In the genomic region with DNA sequence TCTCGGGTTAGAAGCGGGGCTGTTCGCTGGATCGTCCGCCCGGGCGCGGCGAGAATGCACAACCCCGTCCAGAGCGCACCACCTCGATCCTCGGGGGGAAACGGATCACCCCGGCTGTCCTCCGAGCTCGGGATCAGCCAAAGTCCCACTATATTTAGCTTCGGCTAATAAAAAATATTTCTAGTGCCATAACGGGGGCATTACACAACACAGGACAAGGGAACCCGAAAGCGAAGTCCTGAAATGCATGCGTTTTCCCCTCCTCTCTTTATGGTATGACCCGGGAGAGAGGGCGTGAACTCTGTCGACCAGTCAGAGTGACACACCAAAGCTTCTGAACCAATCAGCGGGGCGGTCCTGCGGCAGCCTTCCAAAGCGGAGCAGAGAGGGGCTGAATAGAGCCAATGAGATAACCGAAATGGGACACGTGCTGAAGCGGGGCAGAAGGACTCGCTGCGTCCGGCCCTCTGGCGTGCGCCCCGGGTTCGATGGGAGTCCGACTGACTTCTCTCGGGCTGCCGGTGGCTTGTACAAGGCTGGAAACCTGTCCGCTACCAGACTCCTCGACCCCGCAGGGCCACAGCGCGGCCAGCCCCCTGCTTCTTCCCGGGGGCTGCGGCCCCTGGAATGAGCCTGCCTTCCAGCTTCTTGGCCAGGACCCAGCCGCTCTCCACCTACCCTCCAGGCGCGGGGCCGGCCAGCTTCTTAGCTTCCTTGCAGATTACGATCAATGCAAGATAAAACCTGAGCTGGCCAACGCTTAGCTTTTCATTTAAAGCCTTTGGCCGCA, we compare ENCODE assay signal across 1 cellular context.
TF ChIP-seq lines count a peak whose summit lies in the region.

A gene with protein sequence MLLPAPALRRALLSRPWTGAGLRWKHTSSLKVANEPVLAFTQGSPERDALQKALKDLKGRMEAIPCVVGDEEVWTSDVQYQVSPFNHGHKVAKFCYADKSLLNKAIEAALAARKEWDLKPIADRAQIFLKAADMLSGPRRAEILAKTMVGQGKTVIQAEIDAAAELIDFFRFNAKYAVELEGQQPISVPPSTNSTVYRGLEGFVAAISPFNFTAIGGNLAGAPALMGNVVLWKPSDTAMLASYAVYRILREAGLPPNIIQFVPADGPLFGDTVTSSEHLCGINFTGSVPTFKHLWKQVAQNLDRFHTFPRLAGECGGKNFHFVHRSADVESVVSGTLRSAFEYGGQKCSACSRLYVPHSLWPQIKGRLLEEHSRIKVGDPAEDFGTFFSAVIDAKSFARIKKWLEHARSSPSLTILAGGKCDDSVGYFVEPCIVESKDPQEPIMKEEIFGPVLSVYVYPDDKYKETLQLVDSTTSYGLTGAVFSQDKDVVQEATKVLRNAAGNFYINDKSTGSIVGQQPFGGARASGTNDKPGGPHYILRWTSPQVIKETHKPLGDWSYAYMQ (minus strand): TSS at position 33 of the 790 bp plus-strand sequence. CDS start 32 bp downstream, at position 1.

TF ChIP-seq in K562, 482 proteins besides CTCF, POLR2A, EP300 and RAD21 (continued from another document and continues in another):
- TF ChIP-seq, protein P1, sequence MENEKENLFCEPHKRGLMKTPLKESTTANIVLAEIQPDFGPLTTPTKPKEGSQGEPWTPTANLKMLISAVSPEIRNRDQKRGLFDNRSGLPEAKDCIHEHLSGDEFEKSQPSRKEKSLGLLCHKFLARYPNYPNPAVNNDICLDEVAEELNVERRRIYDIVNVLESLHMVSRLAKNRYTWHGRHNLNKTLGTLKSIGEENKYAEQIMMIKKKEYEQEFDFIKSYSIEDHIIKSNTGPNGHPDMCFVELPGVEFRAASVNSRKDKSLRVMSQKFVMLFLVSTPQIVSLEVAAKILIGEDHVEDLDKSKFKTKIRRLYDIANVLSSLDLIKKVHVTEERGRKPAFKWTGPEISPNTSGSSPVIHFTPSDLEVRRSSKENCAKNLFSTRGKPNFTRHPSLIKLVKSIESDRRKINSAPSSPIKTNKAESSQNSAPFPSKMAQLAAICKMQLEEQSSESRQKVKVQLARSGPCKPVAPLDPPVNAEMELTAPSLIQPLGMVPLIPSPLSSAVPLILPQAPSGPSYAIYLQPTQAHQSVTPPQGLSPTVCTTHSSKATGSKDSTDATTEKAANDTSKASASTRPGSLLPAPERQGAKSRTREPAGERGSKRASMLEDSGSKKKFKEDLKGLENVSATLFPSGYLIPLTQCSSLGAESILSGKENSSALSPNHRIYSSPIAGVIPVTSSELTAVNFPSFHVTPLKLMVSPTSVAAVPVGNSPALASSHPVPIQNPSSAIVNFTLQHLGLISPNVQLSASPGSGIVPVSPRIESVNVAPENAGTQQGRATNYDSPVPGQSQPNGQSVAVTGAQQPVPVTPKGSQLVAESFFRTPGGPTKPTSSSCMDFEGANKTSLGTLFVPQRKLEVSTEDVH (IDR thresholded peaks at IDR 0.05; ENCODE audit: low read depth, partially characterized antibody): no peak
- TF ChIP-seq SOX6 (IDR thresholded peaks at IDR 0.05): 0 out of 2 replicates have a peak, but pooled peaks have one; percentile 10
- no peak for TF ChIP-seq SMARCC2 (IDR thresholded peaks at IDR 0.05; ENCODE audit: low read depth)
- no peak for TF ChIP-seq CHCHD3 (CRISPR knock-in tag; IDR thresholded peaks at IDR 0.05)
- TF ChIP-seq, protein P2, sequence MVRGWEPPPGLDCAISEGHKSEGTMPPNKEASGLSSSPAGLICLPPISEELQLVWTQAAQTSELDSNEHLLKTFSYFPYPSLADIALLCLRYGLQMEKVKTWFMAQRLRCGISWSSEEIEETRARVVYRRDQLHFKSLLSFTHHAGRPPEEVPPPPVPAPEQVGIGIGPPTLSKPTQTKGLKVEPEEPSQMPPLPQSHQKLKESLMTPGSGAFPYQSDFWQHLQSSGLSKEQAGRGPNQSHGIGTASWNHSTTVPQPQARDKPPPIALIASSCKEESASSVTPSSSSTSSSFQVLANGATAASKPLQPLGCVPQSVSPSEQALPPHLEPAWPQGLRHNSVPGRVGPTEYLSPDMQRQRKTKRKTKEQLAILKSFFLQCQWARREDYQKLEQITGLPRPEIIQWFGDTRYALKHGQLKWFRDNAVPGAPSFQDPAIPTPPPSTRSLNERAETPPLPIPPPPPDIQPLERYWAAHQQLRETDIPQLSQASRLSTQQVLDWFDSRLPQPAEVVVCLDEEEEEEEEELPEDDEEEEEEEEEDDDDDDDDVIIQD (CRISPR knock-in tag; IDR thresholded peaks at IDR 0.05): no peak
- TF ChIP-seq SETDB1 (IDR thresholded peaks at IDR 0.05; ENCODE audit: low read length): no peak
- TF ChIP-seq IFI16 (CRISPR knock-in tag; IDR thresholded peaks at IDR 0.05): no peak
- no peak for TF ChIP-seq MYNN (IDR thresholded peaks at IDR 0.05)
- no peak for TF ChIP-seq MYNN (CRISPR knock-in tag; IDR thresholded peaks at IDR 0.05)
- TF ChIP-seq ZNF143 (CRISPR knock-in tag; IDR thresholded peaks at IDR 0.05): no peak
- TF ChIP-seq, protein P3, sequence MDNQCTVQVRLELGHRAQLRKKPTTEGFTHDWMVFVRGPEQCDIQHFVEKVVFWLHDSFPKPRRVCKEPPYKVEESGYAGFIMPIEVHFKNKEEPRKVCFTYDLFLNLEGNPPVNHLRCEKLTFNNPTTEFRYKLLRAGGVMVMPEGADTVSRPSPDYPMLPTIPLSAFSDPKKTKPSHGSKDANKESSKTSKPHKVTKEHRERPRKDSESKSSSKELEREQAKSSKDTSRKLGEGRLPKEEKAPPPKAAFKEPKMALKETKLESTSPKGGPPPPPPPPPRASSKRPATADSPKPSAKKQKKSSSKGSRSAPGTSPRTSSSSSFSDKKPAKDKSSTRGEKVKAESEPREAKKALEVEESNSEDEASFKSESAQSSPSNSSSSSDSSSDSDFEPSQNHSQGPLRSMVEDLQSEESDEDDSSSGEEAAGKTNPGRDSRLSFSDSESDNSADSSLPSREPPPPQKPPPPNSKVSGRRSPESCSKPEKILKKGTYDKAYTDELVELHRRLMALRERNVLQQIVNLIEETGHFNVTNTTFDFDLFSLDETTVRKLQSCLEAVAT (IDR thresholded peaks at IDR 0.05): no peak
- no peak for TF ChIP-seq ILF3 (IDR thresholded peaks at IDR 0.05; ENCODE audit: borderline replicate concordance)
- TF ChIP-seq EHMT2 (IDR thresholded peaks at IDR 0.05): no peak
- TF ChIP-seq SRF (CRISPR knock-in tag; IDR thresholded peaks at IDR 0.05): no peak
- peak; percentile 14 to 64; a peak in 1 of 4 replicates for TF ChIP-seq TBL1XR1 (IDR thresholded peaks at IDR 0.05; ENCODE audit: low read length in 2 of 2)
- TF ChIP-seq ZNF444 (CRISPR knock-in tag; IDR thresholded peaks at IDR 0.05): no peak
- peak; percentile 91 for TF ChIP-seq MYC (IDR thresholded peaks at IDR 0.05; ENCODE audit: low read depth, low read length)
- TF ChIP-seq MYC (CRISPR knock-in tag; IDR thresholded peaks at IDR 0.05; ENCODE audit: borderline replicate concordance, low read depth): no peak; the same call in 1 of the 2 replicates
- TF ChIP-seq, protein P4, sequence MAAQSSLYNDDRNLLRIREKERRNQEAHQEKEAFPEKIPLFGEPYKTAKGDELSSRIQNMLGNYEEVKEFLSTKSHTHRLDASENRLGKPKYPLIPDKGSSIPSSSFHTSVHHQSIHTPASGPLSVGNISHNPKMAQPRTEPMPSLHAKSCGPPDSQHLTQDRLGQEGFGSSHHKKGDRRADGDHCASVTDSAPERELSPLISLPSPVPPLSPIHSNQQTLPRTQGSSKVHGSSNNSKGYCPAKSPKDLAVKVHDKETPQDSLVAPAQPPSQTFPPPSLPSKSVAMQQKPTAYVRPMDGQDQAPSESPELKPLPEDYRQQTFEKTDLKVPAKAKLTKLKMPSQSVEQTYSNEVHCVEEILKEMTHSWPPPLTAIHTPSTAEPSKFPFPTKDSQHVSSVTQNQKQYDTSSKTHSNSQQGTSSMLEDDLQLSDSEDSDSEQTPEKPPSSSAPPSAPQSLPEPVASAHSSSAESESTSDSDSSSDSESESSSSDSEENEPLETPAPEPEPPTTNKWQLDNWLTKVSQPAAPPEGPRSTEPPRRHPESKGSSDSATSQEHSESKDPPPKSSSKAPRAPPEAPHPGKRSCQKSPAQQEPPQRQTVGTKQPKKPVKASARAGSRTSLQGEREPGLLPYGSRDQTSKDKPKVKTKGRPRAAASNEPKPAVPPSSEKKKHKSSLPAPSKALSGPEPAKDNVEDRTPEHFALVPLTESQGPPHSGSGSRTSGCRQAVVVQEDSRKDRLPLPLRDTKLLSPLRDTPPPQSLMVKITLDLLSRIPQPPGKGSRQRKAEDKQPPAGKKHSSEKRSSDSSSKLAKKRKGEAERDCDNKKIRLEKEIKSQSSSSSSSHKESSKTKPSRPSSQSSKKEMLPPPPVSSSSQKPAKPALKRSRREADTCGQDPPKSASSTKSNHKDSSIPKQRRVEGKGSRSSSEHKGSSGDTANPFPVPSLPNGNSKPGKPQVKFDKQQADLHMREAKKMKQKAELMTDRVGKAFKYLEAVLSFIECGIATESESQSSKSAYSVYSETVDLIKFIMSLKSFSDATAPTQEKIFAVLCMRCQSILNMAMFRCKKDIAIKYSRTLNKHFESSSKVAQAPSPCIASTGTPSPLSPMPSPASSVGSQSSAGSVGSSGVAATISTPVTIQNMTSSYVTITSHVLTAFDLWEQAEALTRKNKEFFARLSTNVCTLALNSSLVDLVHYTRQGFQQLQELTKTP (IDR thresholded peaks at IDR 0.05; ENCODE audit: low read depth in 1 of 2, partially characterized antibody in 2 of 2): peak in 1 of 2 experiments; percentile 80
- TF ChIP-seq TRIM24 (IDR thresholded peaks at IDR 0.05): no peak
- TF ChIP-seq, protein P5, sequence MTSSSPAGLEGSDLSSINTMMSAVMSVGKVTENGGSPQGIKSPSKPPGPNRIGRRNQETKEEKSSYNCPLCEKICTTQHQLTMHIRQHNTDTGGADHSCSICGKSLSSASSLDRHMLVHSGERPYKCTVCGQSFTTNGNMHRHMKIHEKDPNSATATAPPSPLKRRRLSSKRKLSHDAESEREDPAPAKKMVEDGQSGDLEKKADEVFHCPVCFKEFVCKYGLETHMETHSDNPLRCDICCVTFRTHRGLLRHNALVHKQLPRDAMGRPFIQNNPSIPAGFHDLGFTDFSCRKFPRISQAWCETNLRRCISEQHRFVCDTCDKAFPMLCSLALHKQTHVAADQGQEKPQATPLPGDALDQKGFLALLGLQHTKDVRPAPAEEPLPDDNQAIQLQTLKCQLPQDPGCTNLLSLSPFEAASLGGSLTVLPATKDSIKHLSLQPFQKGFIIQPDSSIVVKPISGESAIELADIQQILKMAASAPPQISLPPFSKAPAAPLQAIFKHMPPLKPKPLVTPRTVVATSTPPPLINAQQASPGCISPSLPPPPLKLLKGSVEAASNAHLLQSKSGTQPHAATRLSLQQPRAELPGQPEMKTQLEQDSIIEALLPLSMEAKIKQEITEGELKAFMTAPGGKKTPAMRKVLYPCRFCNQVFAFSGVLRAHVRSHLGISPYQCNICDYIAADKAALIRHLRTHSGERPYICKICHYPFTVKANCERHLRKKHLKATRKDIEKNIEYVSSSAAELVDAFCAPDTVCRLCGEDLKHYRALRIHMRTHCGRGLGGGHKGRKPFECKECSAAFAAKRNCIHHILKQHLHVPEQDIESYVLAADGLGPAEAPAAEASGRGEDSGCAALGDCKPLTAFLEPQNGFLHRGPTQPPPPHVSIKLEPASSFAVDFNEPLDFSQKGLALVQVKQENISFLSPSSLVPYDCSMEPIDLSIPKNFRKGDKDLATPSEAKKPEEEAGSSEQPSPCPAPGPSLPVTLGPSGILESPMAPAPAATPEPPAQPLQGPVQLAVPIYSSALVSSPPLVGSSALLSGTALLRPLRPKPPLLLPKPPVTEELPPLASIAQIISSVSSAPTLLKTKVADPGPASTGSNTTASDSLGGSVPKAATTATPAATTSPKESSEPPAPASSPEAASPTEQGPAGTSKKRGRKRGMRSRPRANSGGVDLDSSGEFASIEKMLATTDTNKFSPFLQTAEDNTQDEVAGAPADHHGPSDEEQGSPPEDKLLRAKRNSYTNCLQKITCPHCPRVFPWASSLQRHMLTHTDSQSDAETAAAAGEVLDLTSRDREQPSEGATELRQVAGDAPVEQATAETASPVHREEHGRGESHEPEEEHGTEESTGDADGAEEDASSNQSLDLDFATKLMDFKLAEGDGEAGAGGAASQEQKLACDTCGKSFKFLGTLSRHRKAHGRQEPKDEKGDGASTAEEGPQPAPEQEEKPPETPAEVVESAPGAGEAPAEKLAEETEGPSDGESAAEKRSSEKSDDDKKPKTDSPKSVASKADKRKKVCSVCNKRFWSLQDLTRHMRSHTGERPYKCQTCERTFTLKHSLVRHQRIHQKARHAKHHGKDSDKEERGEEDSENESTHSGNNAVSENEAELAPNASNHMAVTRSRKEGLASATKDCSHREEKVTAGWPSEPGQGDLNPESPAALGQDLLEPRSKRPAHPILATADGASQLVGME (CRISPR knock-in tag; IDR thresholded peaks at IDR 0.05): no peak
- TF ChIP-seq, protein P6, sequence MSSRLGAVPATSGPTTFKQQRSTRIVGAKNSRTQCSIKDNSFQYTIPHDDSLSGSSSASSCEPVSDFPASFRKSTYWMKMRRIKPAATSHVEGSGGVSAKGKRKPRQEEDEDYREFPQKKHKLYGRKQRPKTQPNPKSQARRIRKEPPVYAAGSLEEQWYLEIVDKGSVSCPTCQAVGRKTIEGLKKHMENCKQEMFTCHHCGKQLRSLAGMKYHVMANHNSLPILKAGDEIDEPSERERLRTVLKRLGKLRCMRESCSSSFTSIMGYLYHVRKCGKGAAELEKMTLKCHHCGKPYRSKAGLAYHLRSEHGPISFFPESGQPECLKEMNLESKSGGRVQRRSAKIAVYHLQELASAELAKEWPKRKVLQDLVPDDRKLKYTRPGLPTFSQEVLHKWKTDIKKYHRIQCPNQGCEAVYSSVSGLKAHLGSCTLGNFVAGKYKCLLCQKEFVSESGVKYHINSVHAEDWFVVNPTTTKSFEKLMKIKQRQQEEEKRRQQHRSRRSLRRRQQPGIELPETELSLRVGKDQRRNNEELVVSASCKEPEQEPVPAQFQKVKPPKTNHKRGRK (tag; IDR thresholded peaks at IDR 0.05): no peak
- TF ChIP-seq, protein P7, sequence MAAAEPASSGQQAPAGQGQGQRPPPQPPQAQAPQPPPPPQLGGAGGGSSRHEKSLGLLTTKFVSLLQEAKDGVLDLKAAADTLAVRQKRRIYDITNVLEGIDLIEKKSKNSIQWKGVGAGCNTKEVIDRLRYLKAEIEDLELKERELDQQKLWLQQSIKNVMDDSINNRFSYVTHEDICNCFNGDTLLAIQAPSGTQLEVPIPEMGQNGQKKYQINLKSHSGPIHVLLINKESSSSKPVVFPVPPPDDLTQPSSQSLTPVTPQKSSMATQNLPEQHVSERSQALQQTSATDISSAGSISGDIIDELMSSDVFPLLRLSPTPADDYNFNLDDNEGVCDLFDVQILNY (CRISPR knock-in tag; IDR thresholded peaks at IDR 0.05): no peak
